35 cellular contexts compared by ENCODE assay signal in the genomic region with DNA sequence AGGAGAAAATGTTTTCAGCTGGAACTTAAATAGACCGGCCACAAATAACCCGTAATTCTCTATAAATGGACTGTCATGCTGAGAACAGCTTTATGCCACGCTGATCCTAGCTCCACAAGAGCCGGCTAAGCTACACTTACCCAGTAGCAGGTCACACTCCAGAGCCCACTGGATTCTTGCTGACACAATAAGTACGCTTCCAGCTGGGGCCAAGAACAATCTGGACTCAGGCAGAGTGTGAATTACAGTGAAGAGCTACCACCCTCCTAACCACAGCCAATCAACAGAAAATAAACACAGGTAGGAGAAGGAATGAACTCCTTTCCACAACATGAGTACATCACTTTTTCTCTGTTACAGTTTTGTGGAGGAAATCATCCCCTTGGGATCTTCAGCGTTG.
DNase-seq lines count a peak whose midpoint lies in the region; ATAC-seq, FAIRE-seq and TF ChIP-seq lines count a peak whose summit lies in the region.
"Had no signal": no experiment of that assay in that cellular context is flagged by ENCODE, and none has a peak within 500 bp of the region (broad histone marks: within the 10 kb centered on the region; RNA-seq: fewer than 3 reads in every experiment).

No MANE protein-coding gene starts in this region.

- WGBS in mesenchymal stem cell = 87% methylated on average over 6 of the region's 6 CpGs
- whole genome bisulfite sequencing in HepG2 (ENCODE audit: low lambda C conversion rate) = 20% methylated on average over 6 of the region's 6 CpGs

- FAIRE-seq in HepG2 (lab: Jason Lieb, UNC) = no peak
- FAIRE-seq: GM12891 had no signal

- CTCF ChIA-PET in HepG2 (lab: Yijun Ruan, JAX; ENCODE audit: low intra/inter-chr PET ratio, low total read pairs) = no interaction called here

- TF ChIP-seq RAD21 in HepG2 (CRISPR knock-in tag; IDR thresholded peaks at IDR 0.05) = no peak

- no peak overlapping the region for H2BK15ac ChIP-seq in mesenchymal stem cell (ENCODE audit: low read depth, poor library complexity, severe bottlenecking)

- H3K27me3 ChIP-seq in mesenchymal stem cell (ENCODE audit: control insufficient read depth in 1 of 2, insufficient read depth in 1 of 2, low read length in 2 of 2) = no peaks in the 10 kb centered on the region
- H3K27me3 ChIP-seq in HepG2 (ENCODE audit: control insufficient read depth in 1 of 2, insufficient read depth in 2 of 2, low read length in 2 of 2) = no peaks in the 10 kb centered on the region
- H3K27me3 ChIP-seq: BLaER1 treated with 17β-estradiol and CSF1 and Interleukin-3, amounts not matched to agents 10 nM and 100 nM; cardiac muscle cell; neutrophil; upper lobe of left lung had no signal

- no peak overlapping the region for H4K91ac ChIP-seq in mesenchymal stem cell (ENCODE audit: low read length)

- POLR2A ChIA-PET in HepG2 (lab: Yijun Ruan, JAX) = no interaction called here

- intact Hi-C loops in HepG2 (cut with micrococcal nuclease; ENCODE audit: unreplicated experiment) = no loop called here

- H3K9me3 ChIP-seq in mesenchymal stem cell (ENCODE audit: control insufficient read depth, low read length) (no peaks in the 10 kb centered on the region), HepG2 (ENCODE audit: low read length) (peaks cover 7% of the 10 kb centered on the region; the same call in 1 of the 2 replicates)
- H3K9me3 ChIP-seq: BLaER1 treated with 17β-estradiol and CSF1 and Interleukin-3, amounts not matched to agents 10 nM and 100 nM; neutrophil; upper lobe of left lung had no signal

- H2AK5ac ChIP-seq in mesenchymal stem cell (ENCODE audit: low read length, severe bottlenecking) = no peak overlapping the region

- no TSS peak for BruUV-seq in HepG2 (replicated peaks; lab: Mats Ljungman, UMichigan)

- TF ChIP-seq EP300 in HepG2 (IDR thresholded peaks at IDR 0.05; ENCODE audit: low read depth in 2 of 2, low read length in 2 of 2) = no peak
- no peak for TF ChIP-seq EP300 in HepG2 (CRISPR knock-in tag; IDR thresholded peaks at IDR 0.05; ENCODE audit: borderline replicate concordance)

- H3K4me3 ChIP-seq in mesenchymal stem cell (ENCODE audit: insufficient read depth in 1 of 2, low read depth in 1 of 2, low read length in 2 of 2) (no peak overlapping the region), HepG2 (replicated peaks in 1 of 3; ENCODE audit: insufficient read depth in 1 of 3, low read depth in 2 of 3, low read length in 3 of 3) (no peak overlapping the region)
- H3K4me3 ChIP-seq: BLaER1 treated with 17β-estradiol and CSF1 and Interleukin-3, amounts not matched to agents 10 nM and 100 nM; cardiac muscle cell; coronary artery; GM23248; upper lobe of left lung had no signal

- no peak overlapping the region for H2BK12ac ChIP-seq in mesenchymal stem cell (ENCODE audit: low read length in 2 of 2)

- H3K18ac ChIP-seq in mesenchymal stem cell (ENCODE audit: low read depth in 1 of 2, low read length in 2 of 2) = no peak overlapping the region

- no peak overlapping the region for H3K23ac ChIP-seq in mesenchymal stem cell (ENCODE audit: low read length in 2 of 2)

- H3K14ac ChIP-seq in mesenchymal stem cell (ENCODE audit: low read length in 2 of 2) = no peak overlapping the region

- H2AFZ ChIP-seq in mesenchymal stem cell (ENCODE audit: low read depth, low read length) (peak overlapping the region; percentile 58), HepG2 (ENCODE audit: low read length) (no peak overlapping the region)
- H2AFZ ChIP-seq: GM23248 had no signal

- H3K27ac ChIP-seq in mesenchymal stem cell (ENCODE audit: low read length, poor library complexity, severe bottlenecking) (peak overlapping the region; percentile 23), HepG2 (ENCODE audit: extremely low read length, insufficient read depth, low read length) (no peak overlapping the region)
- H3K27ac ChIP-seq: BLaER1 treated with 17β-estradiol and CSF1 and Interleukin-3, amounts not matched to agents 10 nM and 100 nM; cardiac muscle cell; coronary artery; GM23248; HL-60; neutrophil; RWPE1; upper lobe of left lung had no signal

- H3K4me2 ChIP-seq in mesenchymal stem cell (ENCODE audit: low read length, poor library complexity, severe bottlenecking) = no peak overlapping the region
- H3K4me2 ChIP-seq in HepG2 (ENCODE audit: low read depth, low read length) = no peak overlapping the region
- H3K4me2 ChIP-seq: BLaER1 treated with 17β-estradiol and CSF1 and Interleukin-3, amounts not matched to agents 10 nM and 100 nM had no signal

- H3K36me3 ChIP-seq in mesenchymal stem cell (ENCODE audit: control insufficient read depth in 1 of 2, insufficient read depth in 2 of 2, low read depth in 1 of 2, low read length in 2 of 2) (no peaks in the 10 kb centered on the region), HepG2 (replicated peaks in 1 of 2; ENCODE audit: control insufficient read depth in 1 of 2, insufficient read depth in 2 of 2, low read length in 2 of 2) (no peaks in the 10 kb centered on the region)
- H3K36me3 ChIP-seq: BLaER1 treated with 17β-estradiol and CSF1 and Interleukin-3, amounts not matched to agents 10 nM and 100 nM; cardiac muscle cell; neutrophil; upper lobe of left lung had no signal

- peak overlapping the region; percentile 7 for H4K8ac ChIP-seq in mesenchymal stem cell (ENCODE audit: low read length)

- H3K4ac ChIP-seq in mesenchymal stem cell (ENCODE audit: low read depth in 1 of 2, low read length in 2 of 2) = no peak overlapping the region

- H2BK5ac ChIP-seq in mesenchymal stem cell (ENCODE audit: low read depth, low read length, poor library complexity, severe bottlenecking) = no peak overlapping the region

- H2BK120ac ChIP-seq in mesenchymal stem cell (ENCODE audit: low read depth, low read length) = no peak overlapping the region

- no peaks in the 10 kb centered on the region for H3K79me1 ChIP-seq in mesenchymal stem cell (replicated peaks; ENCODE audit: low read length, poor library complexity, severe bottlenecking)

- no peak for TF ChIP-seq POLR2A in HepG2 (IDR thresholded peaks at IDR 0.05; ENCODE audit: insufficient read depth in 1 of 2, low read depth in 2 of 2, low read length in 2 of 2)

- no peaks in the 10 kb centered on the region for H3K79me2 ChIP-seq in HepG2 (ENCODE audit: insufficient read depth, low read length)

- no peaks in the 10 kb centered on the region for H4K20me1 ChIP-seq in HepG2 (ENCODE audit: insufficient read depth, low read length)
- H4K20me1 ChIP-seq: BLaER1 treated with 17β-estradiol and CSF1 and Interleukin-3, amounts not matched to agents 10 nM and 100 nM had no signal

- peak; percentile 32 for DNase-seq in Caki2 (ENCODE audit: low read depth)
- peak; percentile 92 for DNase-seq in DMS79 treated with DMSO at 0.1 percent for 48 hours (lab: John Stamatoyannopoulos, UW)
- DNase-seq in NCI-H69 (lab: John Stamatoyannopoulos, UW) = peak; percentile 95
- DNase-seq in mesenchymal stem cell = no peak
- DNase-seq in superior temporal gyrus (ENCODE audit: extremely low spot score) = no peak
- no peak for DNase-seq in HepG2 (ENCODE audit: low spot score)
- DNase-seq in NCI-H2029 treated with DMSO at 0.1 percent for 48 hours (lab: John Stamatoyannopoulos, UW) = no peak
- DNase-seq: activated CD4-positive, alpha-beta T cell treated with anti-CD3 and anti-CD28 coated beads for 36 hours; activated T-cell treated with anti-CD3 and anti-CD28 coated beads for 4 hours; anterior cingulate cortex; Calu3; effector memory CD8-positive, alpha-beta T cell; EL; foreskin fibroblast; GM23248; head of caudate nucleus; Karpas-422; kidney; MV-4-11; NCI-H2029; NCI-H526; stimulated activated CD4-positive, alpha-beta T cell treated with anti-CD3 and anti-CD28 coated beads, Interleukin-4, amount 100 ng/mL, for 24 hours; T-helper 17 cell; upper lobe of left lung had no signal

- peaks cover 2% of the 10 kb centered on the region for H3K4me1 ChIP-seq in mesenchymal stem cell (ENCODE audit: control insufficient read depth, insufficient read depth, low read depth, low read length)
- H3K4me1 ChIP-seq in HepG2 (ENCODE audit: insufficient read depth, low read length) = no peaks in the 10 kb centered on the region
- H3K4me1 ChIP-seq: BLaER1 treated with 17β-estradiol and CSF1 and Interleukin-3, amounts not matched to agents 10 nM and 100 nM; upper lobe of left lung had no signal

- no peak for ATAC-seq in HepG2
- ATAC-seq: activated CD4-positive, alpha-beta T cell treated with anti-CD3 and anti-CD28 coated beads for 36 hours; activated naive CD4-positive, alpha-beta T cell treated with anti-CD3 and anti-CD28 coated beads, Interleukin-2, amount 50 U/mL, for 72 hours; effector memory CD8-positive, alpha-beta T cell; esophagus mucosa; sciatic nerve; stimulated activated effector memory CD8-positive, alpha-beta T cell treated with anti-CD3 and anti-CD28 coated beads, Interleukin-12 subunit alpha, Interleukin-12 subunit beta, amount 100 ng/mL, for 72 hours; T-helper 17 cell had no signal

- TF ChIP-seq CTCF in HepG2 (CRISPR knock-in tag; IDR thresholded peaks at IDR 0.05) = no peak

- in situ Hi-C loops in Caki2 (cut with HindIII; ENCODE audit: low pct_unique_long_range_greater_than_20kb, low sequenced_read_pairs) (no loop called here), HepG2 (cut with HindIII; ENCODE audit: extremely low pct_ligation_motif_present, low pct_unique_long_range_greater_than_20kb) (no loop called here)

- H3K9ac ChIP-seq in mesenchymal stem cell (ENCODE audit: low read length) (no peak overlapping the region), HepG2 (ENCODE audit: insufficient read depth, low read depth, low read length) (no peak overlapping the region)
- H3K9ac ChIP-seq: BLaER1 treated with 17β-estradiol and CSF1 and Interleukin-3, amounts not matched to agents 10 nM and 100 nM; GM23248 had no signal

TF ChIP-seq in HepG2, 621 proteins besides CTCF, POLR2A, EP300 and RAD21 (continues in another document):
- TF ChIP-seq SATB2 (CRISPR knock-in tag; IDR thresholded peaks at IDR 0.05) (no peak), ZSCAN12 (CRISPR knock-in tag; IDR thresholded peaks at IDR 0.05) (no peak), ZSCAN29 (CRISPR knock-in tag; conservative IDR thresholded peaks at IDR 0.05) (no peak), REL (CRISPR knock-in tag; conservative IDR thresholded peaks at IDR 0.05) (no peak), XBP1 (CRISPR knock-in tag; IDR thresholded peaks at IDR 0.05) (no peak), ZNF136 (CRISPR knock-in tag; IDR thresholded peaks at IDR 0.05; ENCODE audit: low read depth) (no peak), ARNTL (CRISPR knock-in tag; IDR thresholded peaks at IDR 0.05) (no peak)

Comparison
In these comparisons a context has a peak if more than half of its experiments do, and no peak if none do; other contexts are left out.
1. DNase-seq: peak in Caki2 (single experiment), DMS79 treated with DMSO at 0.1 percent for 48 hours (single experiment) and NCI-H69 (single experiment); none in mesenchymal stem cell (single experiment), superior temporal gyrus (single experiment), HepG2 (single experiment) and NCI-H2029 treated with DMSO at 0.1 percent for 48 hours (single experiment).